In genomic region chr11:5505363-5506048, GRCh38 we compare ENCODE assay signal across 40 cellular contexts. TPM values are rescaled to one million over a fixed set of nuclear protein-coding genes. Genes with fewer than 3 reads are reported as not detected.
"Had no signal": no experiment of that assay in that cellular context is flagged by ENCODE, and none has a peak within 500 bp of the region (broad histone marks: within the 10 kb centered on the region; RNA-seq: fewer than 3 reads in every experiment).

No MANE protein-coding gene starts in this region.

- H3K4me3 ChIP-seq: ascending aorta, cardiac muscle cell, colonic mucosa had no signal

- DNase-seq: activated CD4-positive, alpha-beta T cell treated with anti-CD3 and anti-CD28 coated beads, Interleukin-2, amount 10 ng/mL, durations not matched to agents 24 days and 14 days; activated CD4-positive, alpha-beta T cell treated with anti-CD3 and anti-CD28 coated beads, Interleukin-2, amount 50 U/mL, for 4 hours; activated CD4-positive, CD25-positive, alpha-beta regulatory T cell; activated CD8-positive, alpha-beta T cell treated with anti-CD3 and anti-CD28 coated beads for 36 hours; activated effector memory CD4-positive, alpha-beta T cell treated with anti-CD3 and anti-CD28 coated beads, Interleukin-2, amount 50 U/mL, for 16 hours; activated naive CD4-positive, alpha-beta T cell; activated naive CD4-positive, alpha-beta T cell treated with anti-CD3 and anti-CD28 coated beads, Interleukin-2, amount 50 U/mL, for 16 hours; activated naive CD8-positive, alpha-beta T cell treated with anti-CD3 and anti-CD28 coated beads for 36 hours; activated T-cell treated with anti-CD3 and anti-CD28 coated beads, Interleukin-2, amount 50 U/mL, for 1 hour; activated T-cell treated with anti-CD3 and anti-CD28 coated beads, Interleukin-2, amount 50 U/mL, for 72 hours; amygdala; colonic mucosa; NCI-H1105; NCI-H1417 treated with DMSO at 0.1 percent for 48 hours; NCI-H187 treated with DMSO at 0.1 percent for 48 hours; NCI-H2081; NCI-H2171 treated with DMSO at 0.1 percent for 48 hours; NCI-H2227 treated with DMSO at 0.1 percent for 48 hours; NCI-H446; NCI-H524; NCI-H69; NCI-H82; NK-92 treated with Interleukin-12 subunit alpha and Interleukin-12 subunit beta, amount 100 ng/mL, for 24 hours; RPMI8226; SIG-M5; SW 1271; T-helper 1 cell; T-helper 2 cell; T-helper 9 cell had no signal

- H3K4me3 Mint-ChIP-seq: activated CD4-positive, alpha-beta T cell treated with anti-CD3 and anti-CD28 coated beads, Interleukin-2, amount 10 ng/mL, durations not matched to agents 24 days and 14 days; activated CD8-positive, alpha-beta T cell treated with anti-CD3 and anti-CD28 coated beads for 36 hours; activated naive CD8-positive, alpha-beta T cell treated with anti-CD3 and anti-CD28 coated beads for 36 hours; activated T-cell treated with anti-CD3 and anti-CD28 coated beads, Interleukin-2, amount 50 U/mL, for 72 hours; activated T-helper 17 cell treated with anti-CD3 and anti-CD28 coated beads, Interleukin-2, amount 50 U/mL, for 72 hours; central memory CD8-positive, alpha-beta T cell had no signal

- H3K9me3 ChIP-seq: ascending aorta, colonic mucosa had no signal

- H3K4me1 ChIP-seq: ascending aorta, colonic mucosa had no signal

- H3K36me3 Mint-ChIP-seq: activated naive CD8-positive, alpha-beta T cell treated with anti-CD3 and anti-CD28 coated beads for 36 hours had no signal

- H3K27ac ChIP-seq: ascending aorta, cardiac muscle cell, colonic mucosa, VCaP had no signal

- H3K36me3 ChIP-seq: ascending aorta, cardiac muscle cell, colonic mucosa had no signal

- ATAC-seq: activated CD8-positive, alpha-beta T cell treated with anti-CD3 and anti-CD28 coated beads for 36 hours; activated T-cell treated with anti-CD3 and anti-CD28 coated beads, Interleukin-2, amount 50 U/mL, for 72 hours; activated T-helper 17 cell treated with anti-CD3 and anti-CD28 coated beads, Interleukin-2, amount 50 U/mL, for 72 hours; Panc1 had no signal

- H3K4me1 Mint-ChIP-seq: activated CD4-positive, alpha-beta T cell treated with anti-CD3 and anti-CD28 coated beads, Interleukin-2, amount 10 ng/mL, durations not matched to agents 24 days and 14 days; activated naive CD8-positive, alpha-beta T cell treated with anti-CD3 and anti-CD28 coated beads for 36 hours; activated T-helper 17 cell treated with anti-CD3 and anti-CD28 coated beads, Interleukin-2, amount 50 U/mL, for 72 hours; central memory CD8-positive, alpha-beta T cell had no signal

- H3K27ac Mint-ChIP-seq: activated CD4-positive, alpha-beta T cell treated with anti-CD3 and anti-CD28 coated beads, Interleukin-2, amount 10 ng/mL, durations not matched to agents 24 days and 14 days; activated CD8-positive, alpha-beta T cell treated with anti-CD3 and anti-CD28 coated beads for 36 hours; activated naive CD8-positive, alpha-beta T cell treated with anti-CD3 and anti-CD28 coated beads for 36 hours; activated T-cell treated with anti-CD3 and anti-CD28 coated beads, Interleukin-2, amount 50 U/mL, for 72 hours; activated T-helper 17 cell treated with anti-CD3 and anti-CD28 coated beads, Interleukin-2, amount 50 U/mL, for 72 hours had no signal

- H3K9me3 Mint-ChIP-seq: activated CD4-positive, alpha-beta T cell treated with anti-CD3 and anti-CD28 coated beads, Interleukin-2, amount 10 ng/mL, durations not matched to agents 24 days and 14 days; activated CD8-positive, alpha-beta T cell treated with anti-CD3 and anti-CD28 coated beads for 36 hours; activated naive CD8-positive, alpha-beta T cell treated with anti-CD3 and anti-CD28 coated beads for 36 hours; activated T-cell treated with anti-CD3 and anti-CD28 coated beads, Interleukin-2, amount 50 U/mL, for 72 hours; activated T-helper 17 cell treated with anti-CD3 and anti-CD28 coated beads, Interleukin-2, amount 50 U/mL, for 72 hours; central memory CD8-positive, alpha-beta T cell had no signal

- H3K27me3 ChIP-seq: ascending aorta, cardiac muscle cell, colonic mucosa had no signal

RNA-seq across cellular contexts. Expression of gene UBQLN3, which starts 4.3 kb away (rescaled TPM):
- total RNA-seq: activated CD4-positive, alpha-beta T cell treated with anti-CD3 and anti-CD28 coated beads, Interleukin-2, amount 10 ng/mL, durations not matched to agents 24 days and 14 days; activated CD8-positive, alpha-beta memory T cell treated with anti-CD3 and anti-CD28 coated beads for 36 hours; activated CD8-positive, alpha-beta T cell treated with anti-CD3 and anti-CD28 coated beads for 36 hours; activated naive CD8-positive, alpha-beta T cell treated with anti-CD3 and anti-CD28 coated beads for 36 hours; activated T-cell treated with anti-CD3 and anti-CD28 coated beads, Interleukin-2, amount 50 U/mL, for 72 hours; ascending aorta; chondrocyte; colonic mucosa; M059J; OCI-LY7 had no signal
- polyA plus RNA-seq: adipose tissue, cardiac muscle cell had no signal

RNA-seq across cellular contexts. Expression of gene UBQLNL, which starts 11.0 kb away (rescaled TPM):
- total RNA-seq: activated CD4-positive, alpha-beta T cell treated with anti-CD3 and anti-CD28 coated beads, Interleukin-2, amount 10 ng/mL, durations not matched to agents 24 days and 14 days; ascending aorta had no signal

RNA-seq across cellular contexts. Expression of gene OR52D1, which starts 17.0 kb away (rescaled TPM):
- total RNA-seq: activated CD4-positive, alpha-beta T cell treated with anti-CD3 and anti-CD28 coated beads, Interleukin-2, amount 10 ng/mL, durations not matched to agents 24 days and 14 days; activated CD8-positive, alpha-beta memory T cell treated with anti-CD3 and anti-CD28 coated beads for 36 hours; activated CD8-positive, alpha-beta T cell treated with anti-CD3 and anti-CD28 coated beads for 36 hours; activated naive CD8-positive, alpha-beta T cell treated with anti-CD3 and anti-CD28 coated beads for 36 hours; activated T-cell treated with anti-CD3 and anti-CD28 coated beads, Interleukin-2, amount 50 U/mL, for 72 hours; activated T-helper 17 cell treated with anti-CD3 and anti-CD28 coated beads, Interleukin-2, amount 50 U/mL, for 72 hours; ascending aorta; cardiac muscle cell; chondrocyte; colonic mucosa; M059J; OCI-LY7 had no signal
- polyA plus RNA-seq: adipose tissue, cardiac muscle cell had no signal

RNA-seq across cellular contexts. Expression of gene OR52H1, which starts 42.8 kb away (rescaled TPM):
- total RNA-seq: activated CD4-positive, alpha-beta T cell treated with anti-CD3 and anti-CD28 coated beads, Interleukin-2, amount 10 ng/mL, durations not matched to agents 24 days and 14 days; activated CD8-positive, alpha-beta memory T cell treated with anti-CD3 and anti-CD28 coated beads for 36 hours; activated CD8-positive, alpha-beta T cell treated with anti-CD3 and anti-CD28 coated beads for 36 hours; activated naive CD8-positive, alpha-beta T cell treated with anti-CD3 and anti-CD28 coated beads for 36 hours; activated T-cell treated with anti-CD3 and anti-CD28 coated beads, Interleukin-2, amount 50 U/mL, for 72 hours; ascending aorta; chondrocyte; colonic mucosa; M059J had no signal
- polyA plus RNA-seq: adipose tissue had no signal

RNA-seq across cellular contexts. Expression of gene OR51I2, which starts 56.4 kb away (rescaled TPM):
- total RNA-seq: activated CD4-positive, alpha-beta T cell treated with anti-CD3 and anti-CD28 coated beads, Interleukin-2, amount 10 ng/mL, durations not matched to agents 24 days and 14 days; activated CD8-positive, alpha-beta memory T cell treated with anti-CD3 and anti-CD28 coated beads for 36 hours; activated CD8-positive, alpha-beta T cell treated with anti-CD3 and anti-CD28 coated beads for 36 hours; activated naive CD8-positive, alpha-beta T cell treated with anti-CD3 and anti-CD28 coated beads for 36 hours; activated T-cell treated with anti-CD3 and anti-CD28 coated beads, Interleukin-2, amount 50 U/mL, for 72 hours; activated T-helper 17 cell treated with anti-CD3 and anti-CD28 coated beads, Interleukin-2, amount 50 U/mL, for 72 hours; ascending aorta; cardiac muscle cell; chondrocyte; colonic mucosa; M059J; OCI-LY7 had no signal
- polyA plus RNA-seq: adipose tissue, cardiac muscle cell had no signal
